9 cellular contexts compared by ENCODE assay signal in genomic region chr17:60720763-60721531, GRCh38. TPM values are rescaled to one million over a fixed set of nuclear protein-coding genes. Genes with fewer than 3 reads are reported as not detected.
A peak's percentile ranks its signal among the peaks of the same experiment; 100 is the strongest.
DNase-seq lines count a peak whose midpoint lies in the region; ATAC-seq and TF ChIP-seq lines count a peak whose summit lies in the region.
"Had no signal": no experiment of that assay in that cellular context is flagged by ENCODE, and none has a peak within 500 bp of the region (broad histone marks: within the 10 kb centered on the region; RNA-seq: fewer than 3 reads in every experiment).

No MANE protein-coding gene starts in this region.

- no peak for TF ChIP-seq POLR2A in gastrocnemius medialis (IDR thresholded peaks at IDR 0.05)

- intact Hi-C loops in PC-9 (cut with micrococcal nuclease; ENCODE audit: unreplicated experiment) (loop anchor here (1.0 to 10.0 kb wide), 5 partner anchors 244 to 854 kb away; no protein-coding TSS in a partner anchor), gastrocnemius medialis (cut with DNase I; ENCODE audit: low total_unique reads) (no loop called here)

- H3K36me3 ChIP-seq in PC-9 (ENCODE audit: low read depth) (no peaks in the 10 kb centered on the region), gastrocnemius medialis (no peaks in the 10 kb centered on the region)
- H3K36me3 ChIP-seq: BLaER1 had no signal

- no peaks in the 10 kb centered on the region for H3K9me2 ChIP-seq in PC-9 (ENCODE audit: insufficient read depth)

- H3K79me2 ChIP-seq in PC-9 (ENCODE audit: low read depth), result no peaks in the 10 kb centered on the region

- DNase-seq in DMS153 treated with DMSO at 0.1 percent for 48 hours (lab: John Stamatoyannopoulos, UW; ENCODE audit: unreplicated experiment), result peak; percentile 13
- DNase-seq in DMS153 (lab: John Stamatoyannopoulos, UW), result no peak
- peak; percentile 80 to 90 for DNase-seq in Kasumi-1 (lab: John Stamatoyannopoulos, UW)
- peak; percentile 22 to 46 for DNase-seq in PC-9
- peak; percentile 72 for DNase-seq in astrocyte of the cerebellum (ENCODE audit: low read depth)
- DNase-seq in iPS DF 19.7 (ENCODE audit: low read depth, low spot score), result peak; percentile 17
- DNase-seq in gastrocnemius medialis, result no peak
- no peak for DNase-seq in NCI-H128 (lab: John Stamatoyannopoulos, UW; ENCODE audit: unreplicated experiment)

- H3K4me1 ChIP-seq in PC-9 (replicated peaks; ENCODE audit: insufficient read depth) (no peaks in the 10 kb centered on the region), gastrocnemius medialis (peaks cover 0 to 3% of the 10 kb centered on the region in 2 donors)
- H3K4me1 ChIP-seq: BLaER1 had no signal

- no peaks in the 10 kb centered on the region for H4K20me1 ChIP-seq in PC-9 (ENCODE audit: insufficient read depth)
- H4K20me1 ChIP-seq: BLaER1 had no signal

- POLR2A ChIA-PET in PC-9 (lab: Charles Lee; ENCODE audit: unreplicated experiment), result interaction anchor here (0.6 kb wide), 3 partner anchors 23 to 1389 kb away, joined by 3 to 4 read pairs (median 3); no protein-coding TSS in a partner anchor

- in situ Hi-C loops in astrocyte of the cerebellum (cut with HindIII; ENCODE audit: low sequenced_read_pairs), result no loop called here
- in situ Hi-C loops in gastrocnemius medialis (cut with MboI; ENCODE audit: low sequenced_read_pairs in 4 of 4), result loop anchor here in 3 of 4 donors (10.0 to 25.0 kb wide), 3 partner anchors 666 to 1116 kb away; partner anchors contain the start of gene TBX2 (in 3 of the 3)

- no peak overlapping the region for H3K4me2 ChIP-seq in PC-9
- H3K4me2 ChIP-seq: BLaER1 had no signal

- H2AFZ ChIP-seq in PC-9, result no peak overlapping the region

- CTCF ChIA-PET in PC-9 (lab: Charles Lee), result interaction anchor here (0.5 to 1.5 kb wide), 11 partner anchors 24 to 1121 kb away, joined by 3 to 8 read pairs (median 3); no protein-coding TSS in a partner anchor

- H3F3A ChIP-seq in PC-9 (ENCODE audit: insufficient read depth, low read depth), result peaks cover 5% of the 10 kb centered on the region; the same call in 1 of the 2 replicates

- H3K9me3 ChIP-seq in PC-9 (ENCODE audit: insufficient read depth, low read depth) (no peaks in the 10 kb centered on the region), gastrocnemius medialis (no peaks in the 10 kb centered on the region)
- H3K9me3 ChIP-seq: BLaER1 had no signal

- no peak overlapping the region for H3K27ac ChIP-seq in PC-9
- H3K27ac ChIP-seq in gastrocnemius medialis, result no peak overlapping the region
- H3K27ac ChIP-seq: BLaER1 had no signal

- TF ChIP-seq CTCF in PC-9 (conservative IDR thresholded peaks at IDR 0.05) (peak; percentile 96), astrocyte of the cerebellum (IDR thresholded peaks at IDR 0.05; ENCODE audit: low read depth, low read length, missing control alignments) (peak; percentile 82), gastrocnemius medialis (IDR thresholded peaks at IDR 0.05 in 4 of 5, conservative IDR thresholded peaks at IDR 0.05 in 1 of 5) (peak; percentile 56 to 88 (median 70))

- H3K27me3 ChIP-seq in PC-9 (ENCODE audit: insufficient read depth, low read depth) (no peaks in the 10 kb centered on the region), gastrocnemius medialis (no peaks in the 10 kb centered on the region)
- H3K27me3 ChIP-seq: BLaER1 had no signal

- peak in 1 of 2 donors; percentile 53 for ATAC-seq in gastrocnemius medialis

- H3K4me3 ChIP-seq in PC-9, result no peak overlapping the region
- H3K4me3 ChIP-seq in astrocyte of the cerebellum (ENCODE audit: low read depth, low read length), result no peak overlapping the region
- H3K4me3 ChIP-seq in gastrocnemius medialis, result no peak overlapping the region
- H3K4me3 ChIP-seq: BLaER1 had no signal

- no TSS peak for BruUV-seq in PC-9 (replicated peaks; lab: Mats Ljungman, UMichigan)

RNA-seq across cellular contexts. Expression of gene BCAS3, which starts 43.3 kb away (rescaled TPM):
- total RNA-seq in PC-9 (2021) (25.4 and 26.0 TPM in 2 replicates), gastrocnemius medialis (10 to 100 TPM; 18.2 to 60.6 (median 23.4) TPM)

Comparison
In these comparisons a context has a peak if more than half of its experiments do, and no peak if none do; other contexts are left out.
1. DNase-seq: peak in DMS153 treated with DMSO at 0.1 percent for 48 hours (single experiment), Kasumi-1 (2 of 2), PC-9 (2 of 2), astrocyte of the cerebellum (single experiment) and iPS DF 19.7 (single experiment); none in DMS153 (single experiment), gastrocnemius medialis (0 of 2) and NCI-H128 (single experiment).
2. Peak in every context shown above with its lines, with median percentiles within 50 percentile points of each other: CTCF ChIP-seq.